In the genomic region with DNA sequence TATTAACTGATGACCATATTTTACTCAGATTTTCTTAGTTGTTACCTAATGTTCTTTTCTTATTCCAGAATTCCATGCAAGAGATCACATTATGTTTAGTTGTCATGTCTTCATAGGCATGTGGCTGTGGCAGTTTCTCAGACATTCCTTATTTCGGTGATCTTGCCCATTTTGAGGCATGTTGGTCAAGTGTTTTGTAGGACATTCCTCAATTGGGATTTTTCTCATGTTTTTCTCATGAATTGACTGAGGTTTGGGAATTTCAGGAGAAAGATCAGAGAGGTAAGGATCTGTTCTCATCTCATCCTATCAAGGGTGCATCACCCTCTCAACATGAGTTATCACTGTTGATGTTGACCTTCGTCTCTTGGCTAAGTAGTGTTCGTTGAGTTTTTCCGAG, we compare ENCODE assay signal across 18 cellular contexts.
DNase-seq lines count a peak whose midpoint lies in the region; ATAC-seq and TF ChIP-seq lines count a peak whose summit lies in the region.
"Had no signal": no experiment of that assay in that cellular context is flagged by ENCODE, and none has a peak within 500 bp of the region (broad histone marks: within the 10 kb centered on the region; RNA-seq: fewer than 3 reads in every experiment).

No MANE protein-coding gene starts in this region.

- peak overlapping the region; percentile 36 for H3K4me3 Mint-ChIP-seq in T-helper 17 cell
- no peak overlapping the region for H3K4me3 Mint-ChIP-seq in natural killer cell
- H3K4me3 Mint-ChIP-seq in stimulated activated memory B cell treated with anti-CD40 and anti-IgM and Interleukin-4, amounts not matched to agents 10 μg/mL and 1 μg/mL and 100 μg/mL, for 72 hours: no peak overlapping the region
- H3K4me3 Mint-ChIP-seq in nephron progenitor cell: no peak overlapping the region
- H3K4me3 Mint-ChIP-seq: CD4-positive, alpha-beta T cell; CD8-positive, alpha-beta T cell had no signal

- H3K9me3 Mint-ChIP-seq in natural killer cell (no peaks in the 10 kb centered on the region), nephron progenitor cell (peaks cover 5% of the 10 kb centered on the region)
- no peaks in the 10 kb centered on the region for H3K9me3 Mint-ChIP-seq in stimulated activated memory B cell treated with anti-CD40 and anti-IgM and Interleukin-4, amounts not matched to agents 10 μg/mL and 1 μg/mL and 100 μg/mL, for 72 hours
- H3K9me3 Mint-ChIP-seq: CD4-positive, alpha-beta T cell; CD8-positive, alpha-beta T cell had no signal

- H3K4me1 Mint-ChIP-seq in T-helper 17 cell (peaks cover 45% of the 10 kb centered on the region), natural killer cell (peaks cover 86 to 90% of the 10 kb centered on the region in 2 donors), nephron progenitor cell (peaks cover 54% of the 10 kb centered on the region)
- peaks cover 79% of the 10 kb centered on the region for H3K4me1 Mint-ChIP-seq in stimulated activated memory B cell treated with anti-CD40 and anti-IgM and Interleukin-4, amounts not matched to agents 10 μg/mL and 1 μg/mL and 100 μg/mL, for 72 hours

- intact Hi-C loops in natural killer cell (cut with micrococcal nuclease): no loop called here

- DNase-seq in EH (ENCODE audit: low read depth) (peak; percentile 12), T-helper 17 cell (no peak), natural killer cell (no peak), NCI-H2227 (lab: John Stamatoyannopoulos, UW; ENCODE audit: unreplicated experiment) (no peak), NCI-H1694 (lab: John Stamatoyannopoulos, UW) (no peak), nephron progenitor cell (no peak), cerebellar cortex (ENCODE audit: low spot score) (no peak)
- DNase-seq: BE2C; Caco-2; Calu3; CD4-positive, alpha-beta T cell; CD8-positive, alpha-beta T cell; DMS79 treated with DMSO at 0.1 percent for 48 hours; EL; GDM1 had no signal

- H3K9me3 ChIP-seq in T-helper 17 cell (ENCODE audit: control insufficient read depth, low read length, poor library complexity, severe bottlenecking): no peaks in the 10 kb centered on the region
- H3K9me3 ChIP-seq: A549, BE2C, Caco-2 had no signal

- ATAC-seq in T-helper 17 cell (no peak), natural killer cell (no peak)
- ATAC-seq in stimulated activated memory B cell treated with anti-CD40 and anti-IgM and Interleukin-4, amounts not matched to agents 10 μg/mL and 1 μg/mL and 100 μg/mL, for 72 hours: no peak
- ATAC-seq: A549; CD8-positive, alpha-beta T cell; GM12878 had no signal

- TF ChIP-seq CTCF in natural killer cell (IDR thresholded peaks at IDR 0.05) (no peak), nephron progenitor cell (IDR thresholded peaks at IDR 0.05) (no peak)

- H3K27me3 Mint-ChIP-seq in T-helper 17 cell: no peaks in the 10 kb centered on the region
- no peaks in the 10 kb centered on the region for H3K27me3 Mint-ChIP-seq in natural killer cell (ENCODE audit: low read depth in 2 of 2)
- H3K27me3 Mint-ChIP-seq in stimulated activated memory B cell treated with anti-CD40 and anti-IgM and Interleukin-4, amounts not matched to agents 10 μg/mL and 1 μg/mL and 100 μg/mL, for 72 hours: no peaks in the 10 kb centered on the region
- peaks cover 3% of the 10 kb centered on the region for H3K27me3 Mint-ChIP-seq in nephron progenitor cell (ENCODE audit: low read depth, poor library complexity)
- H3K27me3 Mint-ChIP-seq: CD4-positive, alpha-beta T cell had no signal

- H3K27ac Mint-ChIP-seq in T-helper 17 cell: peak overlapping the region; percentile 74
- peak overlapping the region; percentile 39 to 64 for H3K27ac Mint-ChIP-seq in natural killer cell
- H3K27ac Mint-ChIP-seq in stimulated activated memory B cell treated with anti-CD40 and anti-IgM and Interleukin-4, amounts not matched to agents 10 μg/mL and 1 μg/mL and 100 μg/mL, for 72 hours: peak overlapping the region; percentile 43
- no peak overlapping the region for H3K27ac Mint-ChIP-seq in nephron progenitor cell
- H3K27ac Mint-ChIP-seq: CD4-positive, alpha-beta T cell; CD8-positive, alpha-beta T cell had no signal

- no peaks in the 10 kb centered on the region for H3K36me3 Mint-ChIP-seq in T-helper 17 cell (ENCODE audit: low read depth)
- H3K36me3 Mint-ChIP-seq in natural killer cell: no peaks in the 10 kb centered on the region
- peaks cover 43% of the 10 kb centered on the region for H3K36me3 Mint-ChIP-seq in stimulated activated memory B cell treated with anti-CD40 and anti-IgM and Interleukin-4, amounts not matched to agents 10 μg/mL and 1 μg/mL and 100 μg/mL, for 72 hours
- no peaks in the 10 kb centered on the region for H3K36me3 Mint-ChIP-seq in nephron progenitor cell (ENCODE audit: low read depth)
- H3K36me3 Mint-ChIP-seq: CD8-positive, alpha-beta T cell had no signal
